ENCODE assay signal across 8 cellular contexts in the genomic region with DNA sequence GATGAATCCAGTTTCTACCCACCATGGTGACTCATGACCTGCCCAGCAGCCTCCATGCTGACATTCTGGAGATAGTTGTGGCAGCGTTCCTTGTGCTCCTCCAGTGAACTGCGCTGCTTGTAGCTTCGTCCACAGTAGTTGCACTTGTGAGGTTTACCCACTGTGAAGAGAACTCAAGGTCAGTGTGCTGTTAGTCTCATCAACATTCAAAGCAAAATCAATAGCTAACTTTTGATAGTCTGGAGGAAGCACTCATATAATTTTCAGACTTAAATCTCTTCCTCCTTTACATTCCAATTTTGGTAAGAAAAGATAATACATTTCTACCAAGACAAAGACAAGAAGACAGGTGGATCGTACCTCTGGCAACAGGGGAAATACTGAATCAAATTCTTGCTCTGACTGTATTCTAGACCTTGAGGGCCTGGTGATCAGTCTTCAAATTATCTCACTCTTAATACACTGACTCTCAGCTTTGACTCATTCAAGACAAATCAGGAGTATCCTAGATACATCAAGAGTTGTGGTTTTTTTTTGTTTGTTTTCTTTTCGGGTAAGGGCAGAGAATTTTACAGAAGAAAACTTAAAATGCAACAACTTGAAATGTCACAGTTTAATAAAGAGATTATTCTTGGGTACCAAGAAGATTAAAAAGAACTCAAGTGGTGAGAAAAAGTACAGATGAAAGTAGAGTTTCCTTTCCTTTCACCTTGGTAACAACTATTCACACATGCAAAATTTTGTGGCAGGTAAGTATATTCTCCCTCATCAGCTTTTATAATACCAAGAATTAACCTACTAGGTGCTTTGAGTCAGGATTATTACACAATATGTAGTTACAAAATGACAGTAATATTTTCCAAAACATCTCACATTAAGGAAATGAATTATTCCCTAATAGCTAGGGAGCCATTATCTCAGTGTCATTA.
DNase-seq lines count a peak whose midpoint lies in the region; ATAC-seq and TF ChIP-seq lines count a peak whose summit lies in the region.

No MANE protein-coding gene starts in this region.

- DNase-seq in GM10248 (ENCODE audit: extremely low spot score): peak; percentile 28
- no peak for DNase-seq in retina
- DNase-seq in erythroblast (lab: John Stamatoyannopoulos, UW): no peak
- DNase-seq in mucosa of descending colon: no peak
- no peak for DNase-seq in heart left ventricle

- H3K27me3 ChIP-seq in endocrine pancreas (ENCODE audit: control insufficient read depth, insufficient read depth, low read length) (no peaks in the 10 kb centered on the region), heart left ventricle (no peaks in the 10 kb centered on the region)

- ATAC-seq in GM19463 (IDR thresholded peaks at IDR 0.05; ENCODE audit: unreplicated experiment) (peak; percentile 77), HG03432 (IDR thresholded peaks at IDR 0.05; ENCODE audit: unreplicated experiment) (peak; percentile 86), mucosa of descending colon (no peak), heart left ventricle (no peak)

- POLR2A ChIA-PET in GM10248 (lab: Yijun Ruan, JAX): interaction anchor here (0.5 to 0.8 kb wide), 4 partner anchors 8 to 313 kb away, joined by 3 to 7 read pairs (median 4); no protein-coding TSS in a partner anchor

- H3K9me3 ChIP-seq in endocrine pancreas (ENCODE audit: control insufficient read depth, low read length) (no peaks in the 10 kb centered on the region), mucosa of descending colon (no peaks in the 10 kb centered on the region), heart left ventricle (no peaks in the 10 kb centered on the region)

- no peaks in the 10 kb centered on the region for H3K36me3 ChIP-seq in endocrine pancreas (ENCODE audit: control insufficient read depth, insufficient read depth, low read length)
- H3K36me3 ChIP-seq in mucosa of descending colon (ENCODE audit: low read depth): no peaks in the 10 kb centered on the region
- H3K36me3 ChIP-seq in heart left ventricle: peaks cover 0 to 12% (median 0%) of the 10 kb centered on the region in 9 donors

- H3K4me1 ChIP-seq in endocrine pancreas (ENCODE audit: control insufficient read depth, insufficient read depth, low read length) (peaks cover 7% of the 10 kb centered on the region), mucosa of descending colon (ENCODE audit: low read depth) (no peaks in the 10 kb centered on the region), heart left ventricle (peaks cover 0 to 3% (median 0%) of the 10 kb centered on the region in 12 donors)

- 82 to 91% (median 89%) methylated on average over 5 of the region's 5 CpGs for WGBS in heart left ventricle, 4 donors

- TF ChIP-seq CTCF in GM10248 (IDR thresholded peaks at IDR 0.05; ENCODE audit: control extremely low read depth, extremely low read depth, low read depth, missing control alignments) (no peak), mucosa of descending colon (IDR thresholded peaks at IDR 0.05) (no peak), heart left ventricle (IDR thresholded peaks at IDR 0.05) (no peak)

- H3K4me3 ChIP-seq in endocrine pancreas (ENCODE audit: control insufficient read depth, insufficient read depth, low read length) (peak overlapping the region; percentile 12), mucosa of descending colon (no peak overlapping the region), heart left ventricle (no peak overlapping the region)

- CTCF ChIA-PET in GM10248 (lab: Yijun Ruan, JAX): interaction anchor here (0.7 to 2.5 kb wide), 5 partner anchors 12 to 245 kb away, joined by 3 to 10 read pairs (median 4); a partner anchor contains a TSS

- H3K9ac ChIP-seq in endocrine pancreas (ENCODE audit: control insufficient read depth, insufficient read depth, low read length): no peak overlapping the region

- intact Hi-C loops in mucosa of descending colon (cut with DNase I, micrococcal nuclease) (no loop called here), heart left ventricle (cut with DNase I) (no loop called here)

- H3K27ac ChIP-seq in heart left ventricle: no peak overlapping the region

- TF ChIP-seq POLR2A in erythroblast (IDR thresholded peaks at IDR 0.05; ENCODE audit: low read length) (no peak), heart left ventricle (IDR thresholded peaks at IDR 0.05) (no peak)

Comparison
In these comparisons a context has a peak if more than half of its experiments do, and no peak if none do; other contexts are left out.
1. ATAC-seq: peak in GM19463 (single experiment) and HG03432 (single experiment); none in mucosa of descending colon (single experiment) and heart left ventricle (0 of 4).